Comparison of ENCODE assay signal across 1 cellular context in genomic region chr15:83853232-83853631, GRCh38.
A peak's percentile ranks its signal among the peaks of the same experiment; 100 is the strongest.
TF ChIP-seq lines count a peak whose summit lies in the region.

No MANE protein-coding gene starts in this region.

TF ChIP-seq in A549, 52 proteins besides CTCF, POLR2A, EP300 and RAD21 (continued from another document):
- TF ChIP-seq PBX3 (IDR thresholded peaks at IDR 0.05) = no peak
- no peak for TF ChIP-seq RNF2 (IDR thresholded peaks at IDR 0.05; ENCODE audit: borderline replicate concordance, low read depth)
- peak; percentile 78 for TF ChIP-seq NFE2L2 (conservative IDR thresholded peaks at IDR 0.05; ENCODE audit: low read length)
- no peak for TF ChIP-seq RARB (CRISPR knock-in tag; IDR thresholded peaks at IDR 0.05)
